Comparison of ENCODE assay signal across 33 cellular contexts in genomic region chr3:189143321-189143720, GRCh38. TPM values are rescaled to one million over a fixed set of nuclear protein-coding genes. Genes with fewer than 3 reads are reported as not detected.
DNase-seq lines count a peak whose midpoint lies in the region; ATAC-seq, FAIRE-seq and TF ChIP-seq lines count a peak whose summit lies in the region.
"Had no signal": no experiment of that assay in that cellular context is flagged by ENCODE, and none has a peak within 500 bp of the region (broad histone marks: within the 10 kb centered on the region; RNA-seq: fewer than 3 reads in every experiment).

No MANE protein-coding gene starts in this region.

- DNase-seq in AG08395 (ENCODE audit: low spot score), result peak; percentile 11
- DNase-seq in IMR-90, result peak; percentile 3
- DNase-seq in astrocyte (ENCODE audit: low read depth), result peak; percentile 35
- DNase-seq in kidney glomerular epithelial cell (lab: John Stamatoyannopoulos, UW), result peak; percentile 5
- DNase-seq in stomach, result no peak
- DNase-seq: activated CD4-positive, alpha-beta T cell treated with anti-CD3 and anti-CD28 coated beads, Interleukin-2, amount 50 U/mL, for 4 hours; activated CD4-positive, CD25-positive, alpha-beta regulatory T cell; activated naive CD4-positive, alpha-beta T cell treated with anti-CD3 and anti-CD28 coated beads, Interleukin-2, amount 10 ng/mL, durations not matched to agents 7 days and 5 days; colonic mucosa; effector CD8-positive, alpha-beta T cell; foreskin melanocyte; H7; MG63; NCI-H146; NCI-H510A; occipital lobe; SHP77; stimulated activated CD4-positive, alpha-beta T cell treated with anti-CD3 and anti-CD28 coated beads, Interleukin-1b, Interleukin-23, amount 100 ng/mL, for 48 hours; SW 1271 had no signal

- H4K8ac ChIP-seq in IMR-90 (ENCODE audit: low read depth in 2 of 2, low read length in 2 of 2), result no peak overlapping the region

- CTCF ChIA-PET in IMR-90 (lab: Yijun Ruan, JAX), result interaction anchor here (0.9 to 1.6 kb wide), 2 partner anchors 188 to 1403 kb away, joined by 3 to 4 read pairs; no protein-coding TSS in a partner anchor

- no peaks in the 10 kb centered on the region for H3K9me3 Mint-ChIP-seq in astrocyte (ENCODE audit: unreplicated experiment)
- H3K9me3 Mint-ChIP-seq: activated naive CD4-positive, alpha-beta T cell treated with anti-CD3 and anti-CD28 coated beads, Interleukin-2, amount 10 ng/mL, durations not matched to agents 7 days and 5 days; activated T-helper 1 cell treated with anti-CD3 and anti-CD28 coated beads, Interleukin-12 subunit alpha, Interleukin-12 subunit beta, Interleukin-2, Interleukin-4 antibody, amounts not matched to agents 30 ng/mL and 10 ng/mL and 1 ng/mL, durations not matched to agents 14 hours and 24 hours and 36 hours; memory B cell had no signal

- in situ Hi-C loops in IMR-90 (cut with MboI; ENCODE audit: low sequenced_read_pairs), result loop anchor here (25.0 kb wide), 1 partner anchor 681 kb away; no protein-coding TSS in a partner anchor

- H2AK9ac ChIP-seq in IMR-90 (replicated peaks; ENCODE audit: low read depth, low read length, poor library complexity), result no peak overlapping the region

- no peaks in the 10 kb centered on the region for H3K79me1 ChIP-seq in IMR-90 (ENCODE audit: low read depth in 1 of 2, low read length in 2 of 2)

- H2BK5ac ChIP-seq in IMR-90 (ENCODE audit: low read depth, low read length, poor library complexity, severe bottlenecking), result no peak overlapping the region

- no peaks in the 10 kb centered on the region for H3K36me3 Mint-ChIP-seq in astrocyte (ENCODE audit: low read depth, unreplicated experiment)
- H3K36me3 Mint-ChIP-seq: activated naive CD4-positive, alpha-beta T cell treated with anti-CD3 and anti-CD28 coated beads, Interleukin-2, amount 10 ng/mL, durations not matched to agents 7 days and 5 days; memory B cell had no signal

- no peak overlapping the region for H2AK5ac ChIP-seq in IMR-90 (ENCODE audit: low read depth, low read length)

- H3K14ac ChIP-seq in IMR-90 (replicated peaks; ENCODE audit: low read depth, low read length), result no peak overlapping the region

- TF ChIP-seq EP300 in stomach (IDR thresholded peaks at IDR 0.05) (no peak), gastroesophageal sphincter (IDR thresholded peaks at IDR 0.05) (no peak)

- no peak for FAIRE-seq in astrocyte (lab: Jason Lieb, UNC)
- FAIRE-seq: A549, bronchial epithelial cell, K562 had no signal

- H4K91ac ChIP-seq in IMR-90 (ENCODE audit: insufficient read depth, low read depth, low read length), result no peak overlapping the region

- no peak overlapping the region for H4K5ac ChIP-seq in IMR-90 (ENCODE audit: low read depth, low read length)

- H3K4me1 ChIP-seq in IMR-90 (ENCODE audit: control insufficient read depth, insufficient read depth, low read length), result peaks cover 5% of the 10 kb centered on the region; the same call in 1 of the 2 replicates
- peaks cover 3% of the 10 kb centered on the region for H3K4me1 ChIP-seq in astrocyte (ENCODE audit: insufficient read depth, low read length)
- peaks cover 0 to 16% (median 2%) of the 10 kb centered on the region in 4 donors for H3K4me1 ChIP-seq in stomach
- peaks cover 0 to 8% (median 0%) of the 10 kb centered on the region in 3 donors for H3K4me1 ChIP-seq in gastroesophageal sphincter
- H3K4me1 ChIP-seq: colonic mucosa had no signal

- H3K4me3 ChIP-seq in IMR-90 (ENCODE audit: insufficient read depth, low read depth, low read length) (no peak overlapping the region), astrocyte (ENCODE audit: insufficient read depth, low read depth, low read length) (no peak overlapping the region), stomach (no peak overlapping the region), gastroesophageal sphincter (no peak overlapping the region)
- H3K4me3 ChIP-seq: A549, colonic mucosa, K562, MG63, skin epidermis, tibial nerve had no signal

- H3K18ac ChIP-seq in IMR-90 (ENCODE audit: low read depth, low read length), result no peak overlapping the region

- no peak overlapping the region for H3K27ac ChIP-seq in IMR-90 (ENCODE audit: insufficient read depth, low read length)
- H3K27ac ChIP-seq in astrocyte (ENCODE audit: low read depth, low read length), result no peak overlapping the region
- no peak overlapping the region for H3K27ac ChIP-seq in stomach
- no peak overlapping the region for H3K27ac ChIP-seq in gastroesophageal sphincter
- H3K27ac ChIP-seq: A549, colonic mucosa, tibial nerve had no signal

- 86% methylated on average over 1 of the region's 1 CpG; no CpG with 5 or more reads in 1 of the 2 experiments for WGBS in IMR-90 (ENCODE audit: extremely low coverage in 2 of 2, insufficient read length in 1 of 2), 2 experiments
- whole genome bisulfite sequencing in stomach, 5 donors, result 50 to 85% (median 74%) methylated on average over 1 of the region's 1 CpG
- 33 to 72% methylated on average over 1 of the region's 1 CpG for WGBS in gastroesophageal sphincter (ENCODE audit: low coverage in 1 of 2), 2 donors

- H3K9me3 ChIP-seq in IMR-90 (ENCODE audit: control insufficient read depth, insufficient read depth, low read length) (no peaks in the 10 kb centered on the region), astrocyte (ENCODE audit: insufficient read depth, low read depth, low read length) (no peaks in the 10 kb centered on the region), stomach (no peaks in the 10 kb centered on the region), gastroesophageal sphincter (no peaks in the 10 kb centered on the region)
- H3K9me3 ChIP-seq: A549, colonic mucosa, MG63, tibial nerve had no signal

- no peak overlapping the region for H3K56ac ChIP-seq in IMR-90 (ENCODE audit: extremely low read depth, insufficient read depth, low read length)

- no peak overlapping the region for H3K4ac ChIP-seq in IMR-90 (ENCODE audit: low read depth, low read length)

- POLR2A ChIA-PET in IMR-90 (lab: Charles Lee; ENCODE audit: unreplicated experiment), result no interaction called here

- intact Hi-C loops in IMR-90 (cut with micrococcal nuclease), result loop anchor here (10.0 kb wide), 2 partner anchors 459 to 989 kb away; partner anchors contain the start of gene LPP
- intact Hi-C loops in stomach (cut with DNase I; ENCODE audit: low total_unique reads), result loop anchor here (10.0 kb wide), 1 partner anchor 169 kb away; no protein-coding TSS in a partner anchor

- TF ChIP-seq CTCF in IMR-90 (conservative IDR thresholded peaks at IDR 0.05; ENCODE audit: low read depth, low read length), result no peak
- TF ChIP-seq CTCF in astrocyte (IDR thresholded peaks at IDR 0.05; ENCODE audit: insufficient read depth, low read depth, low read length), result no peak
- no peak for TF ChIP-seq CTCF in stomach (IDR thresholded peaks at IDR 0.05)
- no peak for TF ChIP-seq CTCF in gastroesophageal sphincter (IDR thresholded peaks at IDR 0.05)

- H3K9ac ChIP-seq in IMR-90 (ENCODE audit: low read depth, low read length), result no peak overlapping the region
- H3K9ac ChIP-seq in astrocyte (ENCODE audit: low read length), result no peak overlapping the region

- peaks cover 20% of the 10 kb centered on the region for H3K27me3 Mint-ChIP-seq in astrocyte (ENCODE audit: low read depth, unreplicated experiment)

- H3K27me3 ChIP-seq in IMR-90 (ENCODE audit: control insufficient read depth, insufficient read depth, low read length) (peaks cover 29% of the 10 kb centered on the region), astrocyte (ENCODE audit: insufficient read depth, low read length) (no peaks in the 10 kb centered on the region), stomach (no peaks in the 10 kb centered on the region), gastroesophageal sphincter (no peaks in the 10 kb centered on the region)
- H3K27me3 ChIP-seq: colonic mucosa, tibial nerve had no signal

- TF ChIP-seq POLR2A in IMR-90 (IDR thresholded peaks at IDR 0.05; ENCODE audit: low read depth, low read length) (no peak), stomach (IDR thresholded peaks at IDR 0.05) (no peak), gastroesophageal sphincter (IDR thresholded peaks at IDR 0.05) (no peak)

- H2AFZ ChIP-seq in IMR-90 (replicated peaks; ENCODE audit: low read length, poor library complexity) (no peak overlapping the region), astrocyte (ENCODE audit: low read depth, low read length) (no peak overlapping the region)

- H3K36me3 ChIP-seq in IMR-90 (ENCODE audit: control insufficient read depth, insufficient read depth, low read length), result no peaks in the 10 kb centered on the region
- no peaks in the 10 kb centered on the region for H3K36me3 ChIP-seq in astrocyte (ENCODE audit: insufficient read depth, low read length)
- H3K36me3 ChIP-seq in stomach, result no peaks in the 10 kb centered on the region
- H3K36me3 ChIP-seq in gastroesophageal sphincter, result no peaks in the 10 kb centered on the region
- H3K36me3 ChIP-seq: colonic mucosa, MG63, tibial nerve had no signal

- TF ChIP-seq RAD21 in IMR-90 (IDR thresholded peaks at IDR 0.05; ENCODE audit: low read length), result no peak

- H3K9me1 ChIP-seq in IMR-90 (ENCODE audit: insufficient read depth, low read length), result no peaks in the 10 kb centered on the region

- no peak overlapping the region for H3K4me3 Mint-ChIP-seq in astrocyte (ENCODE audit: unreplicated experiment)
- H3K4me3 Mint-ChIP-seq: activated naive CD4-positive, alpha-beta T cell treated with anti-CD3 and anti-CD28 coated beads, Interleukin-2, amount 10 ng/mL, durations not matched to agents 7 days and 5 days; activated T-helper 1 cell treated with anti-CD3 and anti-CD28 coated beads, Interleukin-12 subunit alpha, Interleukin-12 subunit beta, Interleukin-2, Interleukin-4 antibody, amounts not matched to agents 30 ng/mL and 10 ng/mL and 1 ng/mL, durations not matched to agents 14 hours and 24 hours and 36 hours; B cell; memory B cell had no signal

- no peak overlapping the region for H2BK120ac ChIP-seq in IMR-90 (ENCODE audit: low read depth, low read length)

- no peak for ATAC-seq in IMR-90 (ENCODE audit: low read depth)
- no peak for ATAC-seq in HG02938 (IDR thresholded peaks at IDR 0.05; ENCODE audit: unreplicated experiment)
- no peak for ATAC-seq in gastroesophageal sphincter
- no peak for ATAC-seq in GM19324 (IDR thresholded peaks at IDR 0.05; ENCODE audit: low FRiP score, unreplicated experiment)
- ATAC-seq: A549, K562, Panc1 had no signal

- no peak overlapping the region for H3K23ac ChIP-seq in IMR-90 (ENCODE audit: low read depth, low read length)

- no TSS peak for BruUV-seq in IMR-90 (replicated peaks; lab: Mats Ljungman, UMichigan)

- H4K20me1 ChIP-seq in IMR-90 (ENCODE audit: insufficient read depth, low read length) (no peaks in the 10 kb centered on the region), astrocyte (ENCODE audit: insufficient read depth, low read length) (no peaks in the 10 kb centered on the region)

- peaks cover 10% of the 10 kb centered on the region for H3K4me1 Mint-ChIP-seq in astrocyte (ENCODE audit: low read depth, unreplicated experiment)
- H3K4me1 Mint-ChIP-seq: B cell had no signal

- H3K4me2 ChIP-seq in IMR-90 (ENCODE audit: low read depth, low read length) (no peak overlapping the region), astrocyte (ENCODE audit: low read length) (no peak overlapping the region)
- H3K4me2 ChIP-seq: A549 had no signal

- H3K27ac Mint-ChIP-seq in astrocyte (ENCODE audit: unreplicated experiment), result no peak overlapping the region
- H3K27ac Mint-ChIP-seq: activated naive CD4-positive, alpha-beta T cell treated with anti-CD3 and anti-CD28 coated beads, Interleukin-2, amount 10 ng/mL, durations not matched to agents 7 days and 5 days; activated T-helper 1 cell treated with anti-CD3 and anti-CD28 coated beads, Interleukin-12 subunit alpha, Interleukin-12 subunit beta, Interleukin-2, Interleukin-4 antibody, amounts not matched to agents 30 ng/mL and 10 ng/mL and 1 ng/mL, durations not matched to agents 14 hours and 24 hours and 36 hours; B cell; memory B cell had no signal

- H2BK20ac ChIP-seq in IMR-90 (ENCODE audit: low read depth, low read length), result no peak overlapping the region

- no peaks in the 10 kb centered on the region for H3K79me2 ChIP-seq in astrocyte (ENCODE audit: insufficient read depth, low read length)

- no peak overlapping the region for H2BK15ac ChIP-seq in IMR-90 (ENCODE audit: low read depth, low read length)

- dilution Hi-C loops in IMR-90 (cut with HindIII; ENCODE audit: low sequenced_read_pairs, unreplicated experiment), result no loop called here

RNA-seq across cellular contexts. Expression of gene TPRG1, which starts 28.4 kb away (rescaled TPM):
- total RNA-seq in IMR-90 (2012; rRNA removed) (0.56 TPM in 1 of 2 replicates, not detected in the other), astrocyte (0.72 and 1.1 TPM in 2 replicates), stomach (1 to 10 TPM; 1.2 to 9.0 (median 3.6) TPM), gastroesophageal sphincter (1 to 10 TPM; 1.3 to 3.0 (median 2.5) TPM)
- polyA plus RNA-seq in IMR-90 (2012; rRNA removed) (0.14 and 0.17 TPM in 2 replicates), stomach (10 to 100 TPM in 2 of 3 donors, 1 to 10 TPM in 1; 1.4 to 20.9 (median 12.8) TPM)
- 0.01 TPM in 1 of 2 replicates, not detected in the other for polyA plus RNA-seq in IMR-90 (2012; cell fraction: cytosol; rRNA removed)
- polyA plus RNA-seq in IMR-90 (2012; cell fraction: nucleus; rRNA removed; ENCODE audit: low replicate concordance), result 0.44 and 2.5 TPM in 2 replicates
- total RNA-seq: G401, HT-29, K562 had no signal
